Comparison of ENCODE assay signal across 7 cellular contexts in genomic region chr7:144238530-144239082, GRCh38. TPM values are rescaled to one million over a fixed set of nuclear protein-coding genes. Genes with fewer than 3 reads are reported as not detected.
"Had no signal": no experiment of that assay in that cellular context is flagged by ENCODE, and none has a peak within 500 bp of the region (broad histone marks: within the 10 kb centered on the region; RNA-seq: fewer than 3 reads in every experiment).

No MANE protein-coding gene starts in this region.

RNA-seq across cellular contexts. Expression of gene OR2A42, which starts 0.8 kb away (rescaled TPM):
- total RNA-seq: HepG2, HT1080, IMR-90, Peyer's patch, Right ventricle myocardium superior, SJSA1 had no signal
- polyA plus RNA-seq: HepG2, IMR-90 had no signal

RNA-seq across cellular contexts. Expression of gene OR2A7, which starts 26.0 kb away (rescaled TPM):
- total RNA-seq: HepG2, HT1080, IMR-90, SJSA1 had no signal
- polyA plus RNA-seq: HepG2, IMR-90 had no signal

RNA-seq across cellular contexts. Expression of gene CTAGE8, which starts 30.5 kb away (rescaled TPM):
- total RNA-seq: HepG2, HT1080, IMR-90, RPMI7951, SJSA1 had no signal
- polyA plus RNA-seq: HepG2, IMR-90 had no signal

RNA-seq across cellular contexts. Expression of gene ARHGEF35, which starts 43.0 kb away (rescaled TPM):
- total RNA-seq: IMR-90 had no signal
- polyA plus RNA-seq: HepG2, IMR-90 had no signal

RNA-seq across cellular contexts. Expression of gene CTAGE4, which starts 55.3 kb away (rescaled TPM):
- total RNA-seq: HepG2, IMR-90, SJSA1 had no signal
- polyA plus RNA-seq: HepG2 had no signal
